ENCODE assay signal across 8 cellular contexts in the genomic region with DNA sequence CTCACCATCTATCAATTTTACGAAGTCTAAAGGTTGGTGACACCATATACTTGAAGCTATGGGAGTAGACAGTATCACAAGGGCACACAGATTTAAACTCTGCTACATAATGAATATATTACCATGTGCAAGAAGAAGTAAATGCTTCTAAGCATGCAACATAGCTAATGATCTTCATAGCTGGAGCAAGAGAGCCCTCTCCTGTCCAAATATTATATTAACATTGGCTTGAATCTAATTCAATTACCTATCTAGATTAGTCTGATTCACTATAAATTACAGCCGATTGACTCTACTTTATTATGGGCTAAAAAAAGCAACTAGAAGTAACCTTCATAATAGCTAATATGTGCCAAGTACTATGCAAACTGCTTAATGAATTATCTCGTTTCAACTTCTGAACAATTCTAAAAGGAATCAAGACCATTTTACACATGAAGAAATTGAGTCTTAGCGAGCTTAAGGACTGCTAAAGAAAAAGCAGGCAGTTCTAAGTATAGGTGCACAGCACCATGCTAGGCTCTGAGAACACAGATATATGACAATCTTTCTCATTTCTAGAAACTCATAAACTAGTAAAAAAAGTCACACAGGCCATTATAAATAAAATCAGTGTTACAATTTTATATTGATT. TPM values are rescaled to one million over a fixed set of nuclear protein-coding genes. Genes with fewer than 3 reads are reported as not detected.
DNase-seq lines count a peak whose midpoint lies in the region; ATAC-seq and TF ChIP-seq lines count a peak whose summit lies in the region.

No MANE protein-coding gene starts in this region.

- H3K9me2 ChIP-seq in MM.1S (replicated peaks; ENCODE audit: insufficient read depth, low read length) (no peaks in the 10 kb centered on the region), SU-DHL-6 (replicated peaks; ENCODE audit: insufficient read depth, low read length) (no peaks in the 10 kb centered on the region)

- ATAC-seq in left cardiac atrium: peak; percentile 55 to 70
- ATAC-seq in natural killer cell treated with Interleukin-12 subunit alpha and Interleukin-12 subunit beta and Interleukin-15 and Interleukin-18, amount 100 ng/mL, for 72 hours: no peak

- TF ChIP-seq CTCF in MM.1S (IDR thresholded peaks at IDR 0.05; ENCODE audit: low read length) (peak; percentile 39), SU-DHL-6 (IDR thresholded peaks at IDR 0.05; ENCODE audit: insufficient read depth, low read length, poor library complexity, severe bottlenecking) (peak; percentile 32)

- no peaks in the 10 kb centered on the region for H3K4me1 ChIP-seq in MM.1S (ENCODE audit: low read length)

- H3K4me1 Mint-ChIP-seq in natural killer cell treated with Interleukin-12 subunit alpha and Interleukin-12 subunit beta and Interleukin-15 and Interleukin-18, amount 100 ng/mL, for 72 hours (ENCODE audit: low read depth in 2 of 2): no peaks in the 10 kb centered on the region

- H3K27me3 ChIP-seq in MM.1S (replicated peaks; ENCODE audit: insufficient read depth, low read length): no peaks in the 10 kb centered on the region
- H3K27me3 ChIP-seq in SU-DHL-6 (ENCODE audit: low read length): no peaks in the 10 kb centered on the region

- H3K36me3 ChIP-seq in MM.1S (replicated peaks; ENCODE audit: insufficient read depth, low read length): no peaks in the 10 kb centered on the region
- peaks cover 18% of the 10 kb centered on the region; the same call in 1 of the 2 replicates for H3K36me3 ChIP-seq in SU-DHL-6 (ENCODE audit: low read length)

- H3F3A ChIP-seq in MM.1S (ENCODE audit: insufficient read depth, low read length): no peaks in the 10 kb centered on the region
- no peaks in the 10 kb centered on the region for H3F3A ChIP-seq in SU-DHL-6 (ENCODE audit: insufficient read depth)

- H3K4me2 ChIP-seq in MM.1S (ENCODE audit: low read depth, low read length) (no peak overlapping the region), SU-DHL-6 (ENCODE audit: low read depth, low read length, poor library complexity, severe bottlenecking) (no peak overlapping the region)

- H3K9ac ChIP-seq in MM.1S (ENCODE audit: low read length) (no peak overlapping the region), SU-DHL-6 (ENCODE audit: low read length) (no peak overlapping the region)

- intact Hi-C loops in left cardiac atrium (cut with DNase I): loop anchor here in 1 of 2 donors (10.0 kb wide), 1 partner anchor 126 kb away; no protein-coding TSS in a partner anchor

- no peak overlapping the region for H3K27ac Mint-ChIP-seq in natural killer cell treated with Interleukin-12 subunit alpha and Interleukin-12 subunit beta and Interleukin-15 and Interleukin-18, amount 100 ng/mL, for 72 hours

- no peaks in the 10 kb centered on the region for H3K79me2 ChIP-seq in MM.1S (ENCODE audit: low read length)
- H3K79me2 ChIP-seq in SU-DHL-6 (ENCODE audit: insufficient read depth, low read length): no peaks in the 10 kb centered on the region

- no peak overlapping the region for H3K4me3 Mint-ChIP-seq in natural killer cell treated with Interleukin-12 subunit alpha and Interleukin-12 subunit beta and Interleukin-15 and Interleukin-18, amount 100 ng/mL, for 72 hours

- H3K27ac ChIP-seq in MM.1S (ENCODE audit: low read length) (no peak overlapping the region), SU-DHL-6 (ENCODE audit: low read depth, low read length) (no peak overlapping the region)

- peaks cover 9% of the 10 kb centered on the region for H3K36me3 Mint-ChIP-seq in natural killer cell treated with Interleukin-12 subunit alpha and Interleukin-12 subunit beta and Interleukin-15 and Interleukin-18, amount 100 ng/mL, for 72 hours

- no peaks in the 10 kb centered on the region for H3K9me3 Mint-ChIP-seq in natural killer cell treated with Interleukin-12 subunit alpha and Interleukin-12 subunit beta and Interleukin-15 and Interleukin-18, amount 100 ng/mL, for 72 hours

- H4K20me1 ChIP-seq in MM.1S (ENCODE audit: insufficient read depth, low read length) (no peaks in the 10 kb centered on the region), SU-DHL-6 (ENCODE audit: low read depth, low read length) (no peaks in the 10 kb centered on the region; the same call in 1 of the 2 replicates)

- peak; percentile 66 for DNase-seq in DMS153 treated with DMSO at 0.1 percent for 48 hours (lab: John Stamatoyannopoulos, UW; ENCODE audit: unreplicated experiment)
- no peak for DNase-seq in MM.1S
- DNase-seq in left cardiac atrium: no peak
- no peak for DNase-seq in natural killer cell treated with Interleukin-12 subunit alpha and Interleukin-12 subunit beta and Interleukin-15 and Interleukin-18, amount 100 ng/mL, for 72 hours (ENCODE audit: low spot score)
- no peak for DNase-seq in activated CD4-positive, alpha-beta T cell treated with anti-CD3 and anti-CD28 coated beads for 4 hours
- no peak for DNase-seq in effector CD4-positive, alpha-beta T cell
- no peak for DNase-seq in central memory CD4-positive, alpha-beta T cell

- H2AFZ ChIP-seq in MM.1S (ENCODE audit: low read length) (no peak overlapping the region), SU-DHL-6 (ENCODE audit: low read depth, low read length, severe bottlenecking) (no peak overlapping the region)

- no peaks in the 10 kb centered on the region for H3K9me3 ChIP-seq in MM.1S (replicated peaks; ENCODE audit: insufficient read depth, low read length)
- H3K9me3 ChIP-seq in SU-DHL-6 (ENCODE audit: insufficient read depth, low read length): no peaks in the 10 kb centered on the region

- H3K4me3 ChIP-seq in MM.1S (ENCODE audit: low read length) (no peak overlapping the region), SU-DHL-6 (ENCODE audit: insufficient read depth, low read length, poor library complexity, severe bottlenecking) (no peak overlapping the region)

- no peaks in the 10 kb centered on the region for H3K27me3 Mint-ChIP-seq in natural killer cell treated with Interleukin-12 subunit alpha and Interleukin-12 subunit beta and Interleukin-15 and Interleukin-18, amount 100 ng/mL, for 72 hours

RNA-seq across cellular contexts. Expression of a gene that starts 21.9 kb away (rescaled TPM):
- total RNA-seq in left cardiac atrium: 10 to 100 TPM; 14.8 to 16.5 TPM
- total RNA-seq in natural killer cell treated with Interleukin-12 subunit alpha and Interleukin-12 subunit beta and Interleukin-15 and Interleukin-18, amount 100 ng/mL, for 72 hours: 10 to 100 TPM; 11.9 to 17.8 TPM

Comparison
In these comparisons a context has a peak if more than half of its experiments do, and no peak if none do; other contexts are left out.
1. ATAC-seq: peak in left cardiac atrium (2 of 2); none in natural killer cell treated with Interleukin-12 subunit alpha and Interleukin-12 subunit beta and Interleukin-15 and Interleukin-18, amount 100 ng/mL, for 72 hours (0 of 2).